Comparison of ENCODE assay signal across 1 cellular context in the genomic region with DNA sequence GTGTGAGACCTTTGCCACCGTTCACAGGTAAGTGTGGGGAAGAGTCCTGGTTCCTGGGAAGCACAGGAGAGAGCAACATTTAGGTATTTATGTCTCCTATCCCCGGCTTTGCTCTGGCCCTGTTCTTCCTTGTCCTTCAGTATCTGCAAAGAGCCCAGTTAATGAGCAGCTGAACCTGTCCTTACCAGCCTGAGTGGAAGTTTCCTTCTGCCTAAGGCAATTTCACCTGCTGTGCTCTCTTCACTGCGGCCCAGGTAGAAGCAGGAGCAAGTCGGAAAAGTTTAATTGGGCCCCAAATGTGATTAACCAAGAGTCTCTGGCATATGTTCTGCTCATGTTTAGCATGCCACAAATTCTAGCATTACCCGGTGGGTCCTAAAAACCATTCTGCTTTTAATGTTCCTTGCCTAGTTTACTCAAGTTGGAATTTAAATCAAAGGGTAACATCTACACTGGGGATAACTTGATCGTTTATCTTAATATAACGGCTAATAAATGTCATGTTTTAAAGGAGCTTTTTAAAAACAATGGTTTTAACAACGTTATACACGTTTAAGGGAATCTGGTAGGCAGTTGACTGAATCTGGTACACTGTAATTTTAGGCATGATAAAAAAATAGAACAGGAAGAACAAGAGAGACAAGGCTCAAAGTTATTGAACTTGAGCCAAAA.
TF ChIP-seq lines count a peak whose summit lies in the region.

No MANE protein-coding gene starts in this region.

TF ChIP-seq in H1, 55 proteins besides CTCF, POLR2A, EP300 and RAD21 (continued from another document):
- TF ChIP-seq, protein P1, sequence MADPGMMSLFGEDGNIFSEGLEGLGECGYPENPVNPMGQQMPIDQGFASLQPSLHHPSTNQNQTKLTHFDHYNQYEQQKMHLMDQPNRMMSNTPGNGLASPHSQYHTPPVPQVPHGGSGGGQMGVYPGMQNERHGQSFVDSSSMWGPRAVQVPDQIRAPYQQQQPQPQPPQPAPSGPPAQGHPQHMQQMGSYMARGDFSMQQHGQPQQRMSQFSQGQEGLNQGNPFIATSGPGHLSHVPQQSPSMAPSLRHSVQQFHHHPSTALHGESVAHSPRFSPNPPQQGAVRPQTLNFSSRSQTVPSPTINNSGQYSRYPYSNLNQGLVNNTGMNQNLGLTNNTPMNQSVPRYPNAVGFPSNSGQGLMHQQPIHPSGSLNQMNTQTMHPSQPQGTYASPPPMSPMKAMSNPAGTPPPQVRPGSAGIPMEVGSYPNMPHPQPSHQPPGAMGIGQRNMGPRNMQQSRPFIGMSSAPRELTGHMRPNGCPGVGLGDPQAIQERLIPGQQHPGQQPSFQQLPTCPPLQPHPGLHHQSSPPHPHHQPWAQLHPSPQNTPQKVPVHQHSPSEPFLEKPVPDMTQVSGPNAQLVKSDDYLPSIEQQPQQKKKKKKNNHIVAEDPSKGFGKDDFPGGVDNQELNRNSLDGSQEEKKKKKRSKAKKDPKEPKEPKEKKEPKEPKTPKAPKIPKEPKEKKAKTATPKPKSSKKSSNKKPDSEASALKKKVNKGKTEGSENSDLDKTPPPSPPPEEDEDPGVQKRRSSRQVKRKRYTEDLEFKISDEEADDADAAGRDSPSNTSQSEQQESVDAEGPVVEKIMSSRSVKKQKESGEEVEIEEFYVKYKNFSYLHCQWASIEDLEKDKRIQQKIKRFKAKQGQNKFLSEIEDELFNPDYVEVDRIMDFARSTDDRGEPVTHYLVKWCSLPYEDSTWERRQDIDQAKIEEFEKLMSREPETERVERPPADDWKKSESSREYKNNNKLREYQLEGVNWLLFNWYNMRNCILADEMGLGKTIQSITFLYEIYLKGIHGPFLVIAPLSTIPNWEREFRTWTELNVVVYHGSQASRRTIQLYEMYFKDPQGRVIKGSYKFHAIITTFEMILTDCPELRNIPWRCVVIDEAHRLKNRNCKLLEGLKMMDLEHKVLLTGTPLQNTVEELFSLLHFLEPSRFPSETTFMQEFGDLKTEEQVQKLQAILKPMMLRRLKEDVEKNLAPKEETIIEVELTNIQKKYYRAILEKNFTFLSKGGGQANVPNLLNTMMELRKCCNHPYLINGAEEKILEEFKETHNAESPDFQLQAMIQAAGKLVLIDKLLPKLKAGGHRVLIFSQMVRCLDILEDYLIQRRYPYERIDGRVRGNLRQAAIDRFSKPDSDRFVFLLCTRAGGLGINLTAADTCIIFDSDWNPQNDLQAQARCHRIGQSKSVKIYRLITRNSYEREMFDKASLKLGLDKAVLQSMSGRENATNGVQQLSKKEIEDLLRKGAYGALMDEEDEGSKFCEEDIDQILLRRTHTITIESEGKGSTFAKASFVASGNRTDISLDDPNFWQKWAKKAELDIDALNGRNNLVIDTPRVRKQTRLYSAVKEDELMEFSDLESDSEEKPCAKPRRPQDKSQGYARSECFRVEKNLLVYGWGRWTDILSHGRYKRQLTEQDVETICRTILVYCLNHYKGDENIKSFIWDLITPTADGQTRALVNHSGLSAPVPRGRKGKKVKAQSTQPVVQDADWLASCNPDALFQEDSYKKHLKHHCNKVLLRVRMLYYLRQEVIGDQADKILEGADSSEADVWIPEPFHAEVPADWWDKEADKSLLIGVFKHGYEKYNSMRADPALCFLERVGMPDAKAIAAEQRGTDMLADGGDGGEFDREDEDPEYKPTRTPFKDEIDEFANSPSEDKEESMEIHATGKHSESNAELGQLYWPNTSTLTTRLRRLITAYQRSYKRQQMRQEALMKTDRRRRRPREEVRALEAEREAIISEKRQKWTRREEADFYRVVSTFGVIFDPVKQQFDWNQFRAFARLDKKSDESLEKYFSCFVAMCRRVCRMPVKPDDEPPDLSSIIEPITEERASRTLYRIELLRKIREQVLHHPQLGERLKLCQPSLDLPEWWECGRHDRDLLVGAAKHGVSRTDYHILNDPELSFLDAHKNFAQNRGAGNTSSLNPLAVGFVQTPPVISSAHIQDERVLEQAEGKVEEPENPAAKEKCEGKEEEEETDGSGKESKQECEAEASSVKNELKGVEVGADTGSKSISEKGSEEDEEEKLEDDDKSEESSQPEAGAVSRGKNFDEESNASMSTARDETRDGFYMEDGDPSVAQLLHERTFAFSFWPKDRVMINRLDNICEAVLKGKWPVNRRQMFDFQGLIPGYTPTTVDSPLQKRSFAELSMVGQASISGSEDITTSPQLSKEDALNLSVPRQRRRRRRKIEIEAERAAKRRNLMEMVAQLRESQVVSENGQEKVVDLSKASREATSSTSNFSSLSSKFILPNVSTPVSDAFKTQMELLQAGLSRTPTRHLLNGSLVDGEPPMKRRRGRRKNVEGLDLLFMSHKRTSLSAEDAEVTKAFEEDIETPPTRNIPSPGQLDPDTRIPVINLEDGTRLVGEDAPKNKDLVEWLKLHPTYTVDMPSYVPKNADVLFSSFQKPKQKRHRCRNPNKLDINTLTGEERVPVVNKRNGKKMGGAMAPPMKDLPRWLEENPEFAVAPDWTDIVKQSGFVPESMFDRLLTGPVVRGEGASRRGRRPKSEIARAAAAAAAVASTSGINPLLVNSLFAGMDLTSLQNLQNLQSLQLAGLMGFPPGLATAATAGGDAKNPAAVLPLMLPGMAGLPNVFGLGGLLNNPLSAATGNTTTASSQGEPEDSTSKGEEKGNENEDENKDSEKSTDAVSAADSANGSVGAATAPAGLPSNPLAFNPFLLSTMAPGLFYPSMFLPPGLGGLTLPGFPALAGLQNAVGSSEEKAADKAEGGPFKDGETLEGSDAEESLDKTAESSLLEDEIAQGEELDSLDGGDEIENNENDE (IDR thresholded peaks at IDR 0.05; ENCODE audit: insufficient replicate concordance, low read length) = no peak
- TF ChIP-seq HDAC6 (IDR thresholded peaks at IDR 0.05; ENCODE audit: low read depth, low read length) = no peak
